9 cellular contexts compared by ENCODE assay signal in the genomic region with DNA sequence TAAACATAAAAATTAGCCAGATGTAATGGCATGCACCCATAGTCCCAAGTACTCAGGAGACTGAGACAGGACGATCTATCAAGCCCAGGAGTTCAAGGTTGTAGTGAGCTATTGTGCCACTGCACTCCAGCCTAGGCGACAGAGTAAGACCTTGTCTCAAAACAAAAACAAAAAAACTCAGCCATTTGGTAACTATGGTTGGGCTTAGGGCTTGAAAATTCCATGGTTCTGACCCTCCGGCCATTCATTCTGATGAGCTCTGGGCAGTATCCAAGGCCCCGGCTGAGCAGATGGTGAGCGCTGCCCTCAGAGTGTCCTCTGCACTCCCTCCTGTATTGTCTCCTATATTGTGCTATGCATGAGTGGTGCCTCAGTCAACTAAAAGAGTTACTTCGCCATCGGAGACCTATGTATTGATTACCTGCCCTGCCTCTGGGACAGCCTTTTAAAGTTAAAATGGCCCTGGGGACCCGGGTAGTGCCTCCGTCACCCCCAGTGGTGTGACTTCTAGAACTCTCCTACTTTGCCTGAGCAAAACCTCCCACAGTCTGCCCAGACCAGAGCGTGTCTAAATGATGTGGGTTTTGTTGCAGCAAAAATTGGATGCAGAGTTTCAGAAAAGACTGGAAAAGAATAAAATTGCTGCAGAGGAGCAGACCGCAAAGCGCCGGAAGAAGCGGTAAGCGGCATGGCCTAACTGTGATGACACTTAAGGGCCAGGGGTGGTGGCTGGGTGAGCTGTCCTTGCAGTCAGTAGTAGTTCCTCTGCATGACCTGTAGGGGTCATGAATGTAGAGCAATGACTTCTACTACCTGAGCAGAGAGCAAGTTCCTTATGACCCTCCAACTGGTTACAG. TPM values are rescaled to one million over a fixed set of nuclear protein-coding genes. Genes with fewer than 3 reads are reported as not detected.
DNase-seq lines count a peak whose midpoint lies in the region; ATAC-seq and TF ChIP-seq lines count a peak whose summit lies in the region.
"Had no signal": no experiment of that assay in that cellular context is flagged by ENCODE, and none has a peak within 500 bp of the region (broad histone marks: within the 10 kb centered on the region; RNA-seq: fewer than 3 reads in every experiment).

No MANE protein-coding gene starts in this region.

- CTCF ChIA-PET in activated CD4-positive, alpha-beta T cell treated with anti-CD3 and anti-CD28 coated beads, Interleukin-2, amount 10 ng/mL, durations not matched to agents 7 days and 5 days (lab: Charles Lee): interaction anchor here (0.6 to 2.1 kb wide), 13 partner anchors 9 to 935 kb away, joined by 3 to 14 read pairs (median 6); no protein-coding TSS in a partner anchor

- peak; percentile 65 for TF ChIP-seq CTCF in neural progenitor cell (IDR thresholded peaks at IDR 0.05)

- H3K36me3 Mint-ChIP-seq in activated CD4-positive, alpha-beta T cell treated with anti-CD3 and anti-CD28 coated beads, Interleukin-2, amount 10 ng/mL, durations not matched to agents 7 days and 5 days (ENCODE audit: low read depth): peaks cover 57% of the 10 kb centered on the region
- peaks cover 53% of the 10 kb centered on the region for H3K36me3 Mint-ChIP-seq in neural progenitor cell

- no peak overlapping the region for H3K4me2 ChIP-seq in neural progenitor cell

- H3K27me3 ChIP-seq in neural progenitor cell: no peaks in the 10 kb centered on the region

- no peak overlapping the region for H3K4me3 Mint-ChIP-seq in activated CD4-positive, alpha-beta T cell treated with anti-CD3 and anti-CD28 coated beads, Interleukin-2, amount 10 ng/mL, durations not matched to agents 7 days and 5 days
- H3K4me3 Mint-ChIP-seq in neural progenitor cell: no peak overlapping the region

- peaks cover 9% of the 10 kb centered on the region for H3K4me1 Mint-ChIP-seq in activated CD4-positive, alpha-beta T cell treated with anti-CD3 and anti-CD28 coated beads, Interleukin-2, amount 10 ng/mL, durations not matched to agents 7 days and 5 days
- H3K4me1 Mint-ChIP-seq in neural progenitor cell: no peaks in the 10 kb centered on the region

- peaks cover 18% of the 10 kb centered on the region for H3F3A ChIP-seq in neural progenitor cell (ENCODE audit: low read depth)

- peaks cover 17% of the 10 kb centered on the region for H4K20me1 ChIP-seq in neural progenitor cell (ENCODE audit: low read depth)

- H3K4me1 ChIP-seq in neural progenitor cell: no peaks in the 10 kb centered on the region

- H3K27me3 Mint-ChIP-seq in activated CD4-positive, alpha-beta T cell treated with anti-CD3 and anti-CD28 coated beads, Interleukin-2, amount 10 ng/mL, durations not matched to agents 7 days and 5 days: no peaks in the 10 kb centered on the region
- peaks cover 3% of the 10 kb centered on the region for H3K27me3 Mint-ChIP-seq in neural progenitor cell (ENCODE audit: insufficient read depth, low read depth)

- H3K4me3 ChIP-seq in neural progenitor cell: no peak overlapping the region

- H3K9me3 ChIP-seq in neural progenitor cell (ENCODE audit: low read depth): no peaks in the 10 kb centered on the region

- H3K27ac ChIP-seq in neural progenitor cell: no peak overlapping the region

- H3K79me2 ChIP-seq in neural progenitor cell (ENCODE audit: low read depth): no peaks in the 10 kb centered on the region

- no peaks in the 10 kb centered on the region for H3K9me3 Mint-ChIP-seq in activated CD4-positive, alpha-beta T cell treated with anti-CD3 and anti-CD28 coated beads, Interleukin-2, amount 10 ng/mL, durations not matched to agents 7 days and 5 days
- H3K9me3 Mint-ChIP-seq in neural progenitor cell: peaks cover 4% of the 10 kb centered on the region

- H3K36me3 ChIP-seq in neural progenitor cell: peaks cover 13% of the 10 kb centered on the region

- POLR2A ChIA-PET in activated CD4-positive, alpha-beta T cell treated with anti-CD3 and anti-CD28 coated beads, Interleukin-2, amount 10 ng/mL, durations not matched to agents 7 days and 5 days (lab: Charles Lee): no interaction called here

- ATAC-seq in GM19351 (IDR thresholded peaks at IDR 0.05; ENCODE audit: unreplicated experiment) (peak; percentile 85), HG03196 (IDR thresholded peaks at IDR 0.05; ENCODE audit: unreplicated experiment) (peak; percentile 77), esophagus mucosa (peak; percentile 93)

- no peak overlapping the region for H3K9ac ChIP-seq in neural progenitor cell

- H3K27ac Mint-ChIP-seq in activated CD4-positive, alpha-beta T cell treated with anti-CD3 and anti-CD28 coated beads, Interleukin-2, amount 10 ng/mL, durations not matched to agents 7 days and 5 days: peak overlapping the region; percentile 61
- H3K27ac Mint-ChIP-seq in neural progenitor cell: no peak overlapping the region

- H2AFZ ChIP-seq in neural progenitor cell (replicated peaks): no peak overlapping the region

- DNase-seq in DMS 273 (lab: John Stamatoyannopoulos, UW; ENCODE audit: unreplicated experiment) (peak; percentile 77), NCI-H460 (ENCODE audit: extremely low read depth, low read depth) (peak; percentile 28), neural progenitor cell (ENCODE audit: low spot score) (peak; percentile 73), middle frontal gyrus (ENCODE audit: extremely low spot score, low spot score) (no peak)
- peak; percentile 57 for DNase-seq in activated CD4-positive, alpha-beta T cell treated with anti-CD3 and anti-CD28 coated beads, Interleukin-2, amount 10 ng/mL, durations not matched to agents 7 days and 5 days

RNA-seq across cellular contexts. Expression of a gene that starts 8.1 kb away (rescaled TPM):
- 14.6 and 17.4 TPM in 2 replicates for total RNA-seq in NCI-H460 (2014; rRNA removed; shearing (Covaris generic))
- polyA plus RNA-seq in NCI-H460 (2014; cell fraction: nucleus; rRNA removed): 60.5 and 70.6 TPM in 2 replicates
- total RNA-seq in activated CD4-positive, alpha-beta T cell treated with anti-CD3 and anti-CD28 coated beads, Interleukin-2, amount 10 ng/mL, durations not matched to agents 7 days and 5 days: 10 to 100 TPM; 26.2 to 31.9 TPM
- total RNA-seq in esophagus mucosa (9.6 TPM), neural progenitor cell (ENCODE audit: low replicate concordance) (29.1 and 44.5 TPM in 2 replicates)

RNA-seq across cellular contexts. Expression of a gene that starts 29.1 kb away (rescaled TPM):
- 3.6 and 5.1 TPM in 2 replicates for total RNA-seq in NCI-H460 (2014; rRNA removed; shearing (Covaris generic))
- 7.1 and 7.4 TPM in 2 replicates for polyA plus RNA-seq in NCI-H460 (2014; cell fraction: nucleus; rRNA removed)
- total RNA-seq in activated CD4-positive, alpha-beta T cell treated with anti-CD3 and anti-CD28 coated beads, Interleukin-2, amount 10 ng/mL, durations not matched to agents 7 days and 5 days: 10 to 100 TPM; 61.2 to 63.7 TPM
- 3.1 TPM for total RNA-seq in esophagus mucosa
- 15.7 and 21.9 TPM in 2 replicates for total RNA-seq in neural progenitor cell (ENCODE audit: low replicate concordance)

RNA-seq across cellular contexts. Expression of a gene that starts 48.0 kb away (rescaled TPM):
- not detected in 2 replicates for total RNA-seq in NCI-H460 (2014; rRNA removed; shearing (Covaris generic))
- not detected in 2 replicates for polyA plus RNA-seq in NCI-H460 (2014; cell fraction: nucleus; rRNA removed)
- not detected for total RNA-seq in activated CD4-positive, alpha-beta T cell treated with anti-CD3 and anti-CD28 coated beads, Interleukin-2, amount 10 ng/mL, durations not matched to agents 7 days and 5 days
- total RNA-seq in esophagus mucosa (not detected), neural progenitor cell (ENCODE audit: low replicate concordance) (not detected in 2 replicates)
- total RNA-seq: activated CD8-positive, alpha-beta memory T cell treated with anti-CD3 and anti-CD28 coated beads for 36 hours had no signal
